In genomic region chr12:123075591-123076171, GRCh38 we compare ENCODE assay signal across 8 cellular contexts.
DNase-seq lines count a peak whose midpoint lies in the region; ATAC-seq and TF ChIP-seq lines count a peak whose summit lies in the region.

No MANE protein-coding gene starts in this region.

- H3K9me2 ChIP-seq in PC-3 (replicated peaks; ENCODE audit: low read length): no peaks in the 10 kb centered on the region

- no peaks in the 10 kb centered on the region for H3K27me3 ChIP-seq in PC-3 (ENCODE audit: low read length)

- no peaks in the 10 kb centered on the region for H4K20me1 ChIP-seq in PC-3 (ENCODE audit: low read length)

- no peaks in the 10 kb centered on the region for H3K79me2 ChIP-seq in PC-3 (ENCODE audit: low read length)

- CTCF ChIA-PET in PC-3 (lab: Charles Lee): no interaction called here

- no peak overlapping the region for H3K4me3 ChIP-seq in PC-3 (ENCODE audit: low read length)

- POLR2A ChIA-PET in PC-3 (lab: Charles Lee; ENCODE audit: unreplicated experiment): interaction anchor here (0.6 kb wide), 1 partner anchor 14 kb away, joined by 3 read pairs; no protein-coding TSS in a partner anchor

- peak overlapping the region; percentile 32; the same call in 1 of the 2 replicates for H3K4me2 ChIP-seq in PC-3 (ENCODE audit: low read length)

- peak; percentile 71 for DNase-seq in PC-3
- DNase-seq in activated gamma-delta T cell treated with anti-CD3 and anti-CD28 coated beads, Interleukin-2, amount 50 U/mL, for 16 hours (ENCODE audit: low read depth): peak; percentile 65
- DNase-seq in left kidney (ENCODE audit: low read depth, low spot score): peak; percentile 91
- peak; percentile 26 for DNase-seq in stimulated activated CD8-positive, alpha-beta memory T cell treated with anti-CD3 and anti-CD28 coated beads, Interleukin-15, amount 100 ng/mL, for 24 hours (ENCODE audit: low read depth)
- DNase-seq in SKM-1 (lab: John Stamatoyannopoulos, UW; ENCODE audit: unreplicated experiment): no peak
- DNase-seq in dermis blood vessel endothelial cell: no peak

- peak overlapping the region; percentile 18 for H3K9ac ChIP-seq in PC-3 (ENCODE audit: low read length)

- no TSS peak for BruUV-seq in PC-3 (replicated peaks; lab: Mats Ljungman, UMichigan)

- TF ChIP-seq CTCF in PC-3 (conservative IDR thresholded peaks at IDR 0.05; ENCODE audit: low read depth, low read length): no peak

- no peaks in the 10 kb centered on the region for H3K9me3 ChIP-seq in PC-3 (ENCODE audit: low read length)

- intact Hi-C loops in PC-3 (cut with micrococcal nuclease): no loop called here

- ATAC-seq in GM19463 (IDR thresholded peaks at IDR 0.05; ENCODE audit: unreplicated experiment): peak; percentile 76
- ATAC-seq in PC-3: peak; percentile 71
- no peak for ATAC-seq in GM19455 (IDR thresholded peaks at IDR 0.05; ENCODE audit: unreplicated experiment)

- no peak overlapping the region for H2AFZ ChIP-seq in PC-3 (ENCODE audit: low read length)

- peaks cover 24% of the 10 kb centered on the region for H3K4me1 ChIP-seq in PC-3 (ENCODE audit: insufficient read depth, low read length)

- H3F3A ChIP-seq in PC-3 (ENCODE audit: low read length, unreplicated experiment): no peaks in the 10 kb centered on the region

- no peaks in the 10 kb centered on the region for H3K36me3 ChIP-seq in PC-3 (ENCODE audit: low read depth, low read length)

- H3K27ac ChIP-seq in PC-3 (ENCODE audit: low read length): peak overlapping the region; percentile 60

Comparison
In these comparisons a context has a peak if more than half of its experiments do, and no peak if none do; other contexts are left out.
1. DNase-seq: peak in PC-3 (single experiment), activated gamma-delta T cell treated with anti-CD3 and anti-CD28 coated beads, Interleukin-2, amount 50 U/mL, for 16 hours (single experiment), left kidney (single experiment) and stimulated activated CD8-positive, alpha-beta memory T cell treated with anti-CD3 and anti-CD28 coated beads, Interleukin-15, amount 100 ng/mL, for 24 hours (single experiment); none in SKM-1 (single experiment) and dermis blood vessel endothelial cell (single experiment).